In genomic region chr9:112533660-112534059, GRCh38 we compare ENCODE assay signal across 26 cellular contexts.
"Had no signal": no experiment of that assay in that cellular context is flagged by ENCODE, and none has a peak within 500 bp of the region (broad histone marks: within the 10 kb centered on the region; RNA-seq: fewer than 3 reads in every experiment).

No MANE protein-coding gene starts in this region.

- H3K9me3 Mint-ChIP-seq: dendritic cell treated with granulocyte-macrophage colony-stimulating factor and Interleukin-4, amounts not matched to agents 40 ng/mL and 50 ng/mL, for 4 days; stimulated activated effector memory CD8-positive, alpha-beta T cell treated with anti-CD3 and anti-CD28 coated beads, Interleukin-12 subunit alpha, Interleukin-12 subunit beta, amount 100 ng/mL, for 72 hours had no signal

- H3K4me1 ChIP-seq: colonic mucosa, psoas muscle, tibial nerve had no signal

- H3K4me2 ChIP-seq: hepatocyte had no signal

- FAIRE-seq: endothelial cell of umbilical vein, frontal cortex, kidney, urothelium cell line had no signal

- DNase-seq: colonic mucosa; effector CD8-positive, alpha-beta T cell; esophagus squamous epithelium; head of caudate nucleus; kidney; naive thymus-derived CD8-positive, alpha-beta T cell; nephron progenitor cell; occipital lobe; ovary; posterior cingulate gyrus; psoas muscle; right cardiac atrium; sigmoid colon; stimulated activated CD4-positive, alpha-beta T cell treated with anti-CD3 and anti-CD28 coated beads, Interleukin-2, amount 100 ng/mL, for 24 hours; stimulated activated CD4-positive, alpha-beta T cell treated with anti-CD3 and anti-CD28 coated beads, Interleukin-4, amount 100 ng/mL, for 24 hours; stimulated activated naive CD4-positive, alpha-beta T cell treated with Interleukin-2 at 50 U/mL for 16 hours had no signal

- H3K36me3 ChIP-seq: colonic mucosa, esophagus squamous epithelium, ovary, sigmoid colon, thoracic aorta, tibial nerve, upper lobe of left lung had no signal

- H3K27me3 ChIP-seq: colonic mucosa, esophagus squamous epithelium, hepatocyte, ovary, sigmoid colon, tibial nerve, upper lobe of left lung had no signal

- H3K9me3 ChIP-seq: colonic mucosa, esophagus squamous epithelium, ovary, psoas muscle, sigmoid colon, thoracic aorta, tibial nerve, upper lobe of left lung had no signal

- H3K4me3 ChIP-seq: colonic mucosa, esophagus squamous epithelium, hepatocyte, ovary, psoas muscle, sigmoid colon, thoracic aorta, tibial nerve, upper lobe of left lung had no signal

- ATAC-seq: left lobe of liver; naive thymus-derived CD8-positive, alpha-beta T cell; psoas muscle; right cardiac atrium; stimulated activated effector memory CD8-positive, alpha-beta T cell treated with anti-CD3 and anti-CD28 coated beads, Interleukin-12 subunit alpha, Interleukin-12 subunit beta, amount 100 ng/mL, for 72 hours had no signal

- H3K27ac ChIP-seq: colonic mucosa, esophagus squamous epithelium, hepatocyte, ovary, psoas muscle, sigmoid colon, thoracic aorta, tibial nerve, upper lobe of left lung had no signal

- H3K36me3 Mint-ChIP-seq: stimulated activated effector memory CD8-positive, alpha-beta T cell treated with anti-CD3 and anti-CD28 coated beads, Interleukin-12 subunit alpha, Interleukin-12 subunit beta, amount 100 ng/mL, for 72 hours had no signal

- H3K4me1 Mint-ChIP-seq: nephron progenitor cell; stimulated activated effector memory CD8-positive, alpha-beta T cell treated with anti-CD3 and anti-CD28 coated beads, Interleukin-12 subunit alpha, Interleukin-12 subunit beta, amount 100 ng/mL, for 72 hours had no signal

- H3K4me3 Mint-ChIP-seq: dendritic cell treated with granulocyte-macrophage colony-stimulating factor and Interleukin-4, amounts not matched to agents 40 ng/mL and 50 ng/mL, for 4 days; nephron progenitor cell; stimulated activated effector memory CD8-positive, alpha-beta T cell treated with anti-CD3 and anti-CD28 coated beads, Interleukin-12 subunit alpha, Interleukin-12 subunit beta, amount 100 ng/mL, for 72 hours had no signal

- H3K27me3 Mint-ChIP-seq: dendritic cell treated with granulocyte-macrophage colony-stimulating factor and Interleukin-4, amounts not matched to agents 40 ng/mL and 50 ng/mL, for 4 days; naive thymus-derived CD8-positive, alpha-beta T cell had no signal

- H3K27ac Mint-ChIP-seq: dendritic cell treated with granulocyte-macrophage colony-stimulating factor and Interleukin-4, amounts not matched to agents 40 ng/mL and 50 ng/mL, for 4 days; nephron progenitor cell; stimulated activated effector memory CD8-positive, alpha-beta T cell treated with anti-CD3 and anti-CD28 coated beads, Interleukin-12 subunit alpha, Interleukin-12 subunit beta, amount 100 ng/mL, for 72 hours had no signal

- H2AFZ ChIP-seq: hepatocyte had no signal
